20 cellular contexts compared by ENCODE assay signal in genomic region chr6:105593056-105593455, GRCh38.
DNase-seq lines count a peak whose midpoint lies in the region; ATAC-seq, FAIRE-seq and TF ChIP-seq lines count a peak whose summit lies in the region.
"Had no signal": no experiment of that assay in that cellular context is flagged by ENCODE, and none has a peak within 500 bp of the region (broad histone marks: within the 10 kb centered on the region; RNA-seq: fewer than 3 reads in every experiment).

No MANE protein-coding gene starts in this region.

- no peak overlapping the region for H3K4me3 ChIP-seq in DND-41 (ENCODE audit: low read depth in 1 of 2, low read length in 2 of 2)
- H3K4me3 ChIP-seq in astrocyte (ENCODE audit: insufficient read depth, low read depth, low read length), result no peak overlapping the region
- H3K4me3 ChIP-seq: ascending aorta, ovary, thyroid gland had no signal

- peaks cover 69% of the 10 kb centered on the region for H3K4me1 Mint-ChIP-seq in astrocyte (ENCODE audit: low read depth, unreplicated experiment)

- DNase-seq in DND-41 (no peak), astrocyte (ENCODE audit: low read depth) (peak; percentile 62), kidney tubule cell (ENCODE audit: low spot score) (peak; percentile 39), nucleus accumbens (lab: John Stamatoyannopoulos, UW) (no peak), CD1c-positive myeloid dendritic cell (ENCODE audit: extremely low spot score) (no peak)
- DNase-seq: activated CD4-positive, alpha-beta T cell treated with anti-CD3 and anti-CD28 coated beads for 36 hours; activated CD8-positive, alpha-beta memory T cell treated with anti-CD3 and anti-CD28 coated beads, Interleukin-2, amount 50 U/mL, for 4 hours; activated naive CD4-positive, alpha-beta T cell treated with Interleukin-2 at 50 U/mL for 16 hours; cortex of kidney; left cardiac atrium; NCI-H1048; NCI-H2107; NCI-H69; ovary; T-cell; thyroid gland had no signal

- H3K36me3 ChIP-seq in DND-41 (ENCODE audit: insufficient read depth, low read length), result no peaks in the 10 kb centered on the region
- H3K36me3 ChIP-seq in astrocyte (ENCODE audit: insufficient read depth, low read length), result no peaks in the 10 kb centered on the region
- H3K36me3 ChIP-seq: ascending aorta, ovary, thyroid gland had no signal

- H3K79me2 ChIP-seq in DND-41 (ENCODE audit: insufficient read depth, low read length) (no peaks in the 10 kb centered on the region), astrocyte (ENCODE audit: insufficient read depth, low read length) (no peaks in the 10 kb centered on the region)

- no peak overlapping the region for H3K4me3 Mint-ChIP-seq in astrocyte (ENCODE audit: unreplicated experiment)
- H3K4me3 Mint-ChIP-seq: activated CD4-positive, alpha-beta T cell treated with anti-CD3 and anti-CD28 coated beads for 36 hours; T-cell had no signal

- H3K27ac Mint-ChIP-seq in astrocyte (ENCODE audit: unreplicated experiment), result peak overlapping the region; percentile 78
- H3K27ac Mint-ChIP-seq: activated CD4-positive, alpha-beta T cell treated with anti-CD3 and anti-CD28 coated beads for 36 hours; T-cell had no signal

- H2AFZ ChIP-seq in DND-41 (ENCODE audit: low read depth, low read length) (peak overlapping the region; percentile 28; the same call in 1 of the 2 replicates), astrocyte (ENCODE audit: low read depth, low read length) (no peak overlapping the region)

- H3K9me3 Mint-ChIP-seq in astrocyte (ENCODE audit: unreplicated experiment), result peaks cover 3% of the 10 kb centered on the region
- H3K9me3 Mint-ChIP-seq: T-cell had no signal

- ATAC-seq in DND-41 (ENCODE audit: insufficient read depth, low read depth) (no peak), HG02938 (IDR thresholded peaks at IDR 0.05; ENCODE audit: unreplicated experiment) (no peak), GM21825 (IDR thresholded peaks at IDR 0.05; ENCODE audit: unreplicated experiment) (no peak)
- ATAC-seq: activated CD4-positive, alpha-beta T cell treated with anti-CD3 and anti-CD28 coated beads for 36 hours; T-cell had no signal

- no peaks in the 10 kb centered on the region for H3K27me3 Mint-ChIP-seq in astrocyte (ENCODE audit: low read depth, unreplicated experiment)
- H3K27me3 Mint-ChIP-seq: T-cell had no signal

- TF ChIP-seq CTCF in DND-41 (IDR thresholded peaks at IDR 0.05; ENCODE audit: borderline replicate concordance, extremely low read depth, low read length, poor library complexity, severe bottlenecking), result no peak
- no peak for TF ChIP-seq CTCF in astrocyte (IDR thresholded peaks at IDR 0.05; ENCODE audit: insufficient read depth, low read depth, low read length)

- H3K4me1 ChIP-seq in DND-41 (ENCODE audit: insufficient read depth, low read length), result peaks cover 57% of the 10 kb centered on the region
- peaks cover 48% of the 10 kb centered on the region for H3K4me1 ChIP-seq in astrocyte (ENCODE audit: insufficient read depth, low read length)

- H3K4me2 ChIP-seq in DND-41 (ENCODE audit: insufficient read depth, low read length) (no peak overlapping the region), astrocyte (ENCODE audit: low read length) (peak overlapping the region; percentile 27)

- FAIRE-seq in astrocyte (lab: Jason Lieb, UNC), result peak; percentile 80

- peak overlapping the region; percentile 37; the same call in 1 of the 2 replicates for H3K27ac ChIP-seq in DND-41 (ENCODE audit: low read length)
- peak overlapping the region; percentile 71 for H3K27ac ChIP-seq in astrocyte (ENCODE audit: low read depth, low read length)
- H3K27ac ChIP-seq: ovary, thyroid gland had no signal

- H3K9ac ChIP-seq in DND-41 (ENCODE audit: low read depth, low read length) (no peak overlapping the region), astrocyte (ENCODE audit: low read length) (peak overlapping the region; percentile 27)

- H4K20me1 ChIP-seq in DND-41 (ENCODE audit: insufficient read depth, low read length), result no peaks in the 10 kb centered on the region
- H4K20me1 ChIP-seq in astrocyte (ENCODE audit: insufficient read depth, low read length), result no peaks in the 10 kb centered on the region

- H3K27me3 ChIP-seq in DND-41 (ENCODE audit: insufficient read depth, low read length, poor library complexity) (no peaks in the 10 kb centered on the region), astrocyte (ENCODE audit: insufficient read depth, low read length) (no peaks in the 10 kb centered on the region)
- H3K27me3 ChIP-seq: ascending aorta, ovary, thyroid gland had no signal

- H3K36me3 Mint-ChIP-seq in astrocyte (ENCODE audit: low read depth, unreplicated experiment), result no peaks in the 10 kb centered on the region
- H3K36me3 Mint-ChIP-seq: T-cell had no signal

- H3K9me3 ChIP-seq in DND-41 (ENCODE audit: insufficient read depth, low read length, severe bottlenecking) (no peaks in the 10 kb centered on the region), astrocyte (ENCODE audit: insufficient read depth, low read depth, low read length) (no peaks in the 10 kb centered on the region)
- H3K9me3 ChIP-seq: ascending aorta, ovary, thyroid gland had no signal

TF ChIP-seq in PFSK-1, 5 proteins besides CTCF, POLR2A, EP300 and RAD21:
- no peak for TF ChIP-seq POLR2AphosphoS5 (IDR thresholded peaks at IDR 0.05; ENCODE audit: low read depth, low read length)
- 0 out of 2 replicates have a peak, but pooled peaks have one; percentile 40 for TF ChIP-seq SIN3A (IDR thresholded peaks at IDR 0.05; ENCODE audit: borderline replicate concordance, insufficient read depth, low read length)

Comparison
In these comparisons a context has a peak if more than half of its experiments do, and no peak if none do; other contexts are left out.
1. DNase-seq: peak in astrocyte (single experiment) and kidney tubule cell (single experiment); none in DND-41 (single experiment), nucleus accumbens (0 of 56) and CD1c-positive myeloid dendritic cell (single experiment).